Comparison of ENCODE assay signal across 21 cellular contexts in the genomic region with DNA sequence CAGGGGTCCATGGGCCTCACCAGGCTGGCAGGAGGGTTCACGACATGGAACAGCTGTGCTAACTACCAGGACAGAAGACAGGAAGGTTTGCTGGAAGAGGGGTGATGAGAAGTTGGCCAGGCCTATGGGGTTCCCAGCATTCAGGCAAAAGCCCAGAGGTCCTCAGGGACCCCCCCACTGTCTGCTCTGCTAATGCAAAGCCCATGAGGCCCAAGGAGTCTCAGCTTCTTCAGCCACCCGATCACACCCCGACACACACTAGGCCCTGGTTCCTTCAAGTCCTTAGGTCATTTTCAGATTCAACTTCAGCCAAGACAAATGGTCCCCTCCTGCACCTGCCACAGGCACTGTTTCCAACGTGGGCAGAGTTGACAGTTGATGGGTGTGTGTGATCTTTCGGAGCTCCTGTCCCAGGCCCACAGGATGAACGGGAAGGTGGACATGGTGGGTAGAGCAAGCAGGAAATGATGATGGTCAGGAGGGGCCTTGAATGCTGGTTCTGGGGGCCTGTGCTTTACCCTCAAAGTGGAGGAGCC. TPM values are rescaled to one million over a fixed set of nuclear protein-coding genes. Genes with fewer than 3 reads are reported as not detected.
"Had no signal": no experiment of that assay in that cellular context is flagged by ENCODE, and none has a peak within 500 bp of the region (broad histone marks: within the 10 kb centered on the region; RNA-seq: fewer than 3 reads in every experiment).

No MANE protein-coding gene starts in this region.

- H3K4me3 Mint-ChIP-seq: activated CD4-positive, alpha-beta T cell treated with anti-CD3 and anti-CD28 coated beads, Interleukin-2, amount 10 ng/mL, durations not matched to agents 7 days and 5 days; activated naive CD4-positive, alpha-beta T cell treated with anti-CD3 and anti-CD28 coated beads, Interleukin-2, amount 10 ng/mL, durations not matched to agents 7 days and 5 days; activated naive CD8-positive, alpha-beta T cell treated with anti-CD3 and anti-CD28 coated beads, Interleukin-2, amount 50 U/mL, for 24 hours; effector memory CD8-positive, alpha-beta T cell; stimulated activated naive CD8-positive, alpha-beta T cell treated with anti-CD3 and anti-CD28 coated beads, Interleukin-15, amount 100 ng/mL, for 72 hours; T-helper 1 cell treated with Interleukin-12 subunit alpha and Interleukin-12 subunit beta and Interleukin-4 antibody, amounts not matched to agents 30 μg/mL and 1 μg/mL, for 36 hours had no signal

- H2AFZ ChIP-seq: hepatocyte had no signal

- DNase-seq: activated CD4-positive, alpha-beta T cell treated with anti-CD3 and anti-CD28 coated beads, Interleukin-2, amount 10 ng/mL, durations not matched to agents 7 days and 5 days; activated CD8-positive, alpha-beta memory T cell treated with anti-CD3 and anti-CD28 coated beads for 24 hours; activated CD8-positive, alpha-beta memory T cell treated with anti-CD3 and anti-CD28 coated beads, Interleukin-2, amount 50 U/mL, for 48 hours; activated effector memory CD4-positive, alpha-beta T cell treated with Interleukin-2 at 50 U/mL for 16 hours; activated naive CD4-positive, alpha-beta T cell treated with anti-CD3 and anti-CD28 coated beads, Interleukin-2, amount 10 ng/mL, durations not matched to agents 7 days and 5 days; activated naive CD8-positive, alpha-beta T cell treated with anti-CD3 and anti-CD28 coated beads, Interleukin-2, amount 50 U/mL, for 24 hours; activated T-cell treated with anti-CD3 and anti-CD28 coated beads, Interleukin-2, amount 50 U/mL, for 48 hours; anterior cingulate cortex; brain microvascular endothelial cell; dermis blood vessel endothelial cell; effector memory CD8-positive, alpha-beta T cell; mammary epithelial cell; stimulated activated CD4-positive, alpha-beta T cell treated with anti-CD3 and anti-CD28 coated beads, Interleukin-15, amount 100 ng/mL, for 24 hours; stimulated activated CD4-positive, alpha-beta T cell treated with anti-CD3 and anti-CD28 coated beads, Interleukin-2, amount 100 ng/mL, for 48 hours; stimulated activated naive CD8-positive, alpha-beta T cell treated with anti-CD3 and anti-CD28 coated beads, Interleukin-15, amount 100 ng/mL, for 72 hours; trophoblast cell had no signal

- H3K27ac Mint-ChIP-seq: activated CD4-positive, alpha-beta T cell treated with anti-CD3 and anti-CD28 coated beads, Interleukin-2, amount 10 ng/mL, durations not matched to agents 7 days and 5 days; activated naive CD4-positive, alpha-beta T cell treated with anti-CD3 and anti-CD28 coated beads, Interleukin-2, amount 10 ng/mL, durations not matched to agents 7 days and 5 days; activated naive CD8-positive, alpha-beta T cell treated with anti-CD3 and anti-CD28 coated beads, Interleukin-2, amount 50 U/mL, for 24 hours; effector memory CD8-positive, alpha-beta T cell; T-helper 1 cell treated with Interleukin-12 subunit alpha and Interleukin-12 subunit beta and Interleukin-4 antibody, amounts not matched to agents 30 μg/mL and 1 μg/mL, for 36 hours had no signal

- H3K27me3 ChIP-seq: brain microvascular endothelial cell, hepatocyte had no signal

- H3K4me2 ChIP-seq: hepatocyte had no signal

- H3K27me3 Mint-ChIP-seq: activated CD4-positive, alpha-beta T cell treated with anti-CD3 and anti-CD28 coated beads, Interleukin-2, amount 10 ng/mL, durations not matched to agents 7 days and 5 days had no signal

- H3K4me3 ChIP-seq: hepatocyte, pancreas, skin epidermis had no signal

- H3K27ac ChIP-seq: brain microvascular endothelial cell, hepatocyte, pancreas had no signal

- H3K4me1 Mint-ChIP-seq: activated CD4-positive, alpha-beta T cell treated with anti-CD3 and anti-CD28 coated beads, Interleukin-2, amount 10 ng/mL, durations not matched to agents 7 days and 5 days; activated naive CD4-positive, alpha-beta T cell treated with anti-CD3 and anti-CD28 coated beads, Interleukin-2, amount 10 ng/mL, durations not matched to agents 7 days and 5 days; activated naive CD8-positive, alpha-beta T cell treated with anti-CD3 and anti-CD28 coated beads, Interleukin-2, amount 50 U/mL, for 24 hours; stimulated activated naive CD8-positive, alpha-beta T cell treated with anti-CD3 and anti-CD28 coated beads, Interleukin-15, amount 100 ng/mL, for 72 hours had no signal

- H3K36me3 Mint-ChIP-seq: activated naive CD4-positive, alpha-beta T cell treated with anti-CD3 and anti-CD28 coated beads, Interleukin-2, amount 10 ng/mL, durations not matched to agents 7 days and 5 days had no signal

- H3K9me3 Mint-ChIP-seq: activated CD4-positive, alpha-beta T cell treated with anti-CD3 and anti-CD28 coated beads, Interleukin-2, amount 10 ng/mL, durations not matched to agents 7 days and 5 days; activated naive CD4-positive, alpha-beta T cell treated with anti-CD3 and anti-CD28 coated beads, Interleukin-2, amount 10 ng/mL, durations not matched to agents 7 days and 5 days; activated naive CD8-positive, alpha-beta T cell treated with anti-CD3 and anti-CD28 coated beads, Interleukin-2, amount 50 U/mL, for 24 hours; effector memory CD8-positive, alpha-beta T cell; stimulated activated naive CD8-positive, alpha-beta T cell treated with anti-CD3 and anti-CD28 coated beads, Interleukin-15, amount 100 ng/mL, for 72 hours; T-helper 1 cell treated with Interleukin-12 subunit alpha and Interleukin-12 subunit beta and Interleukin-4 antibody, amounts not matched to agents 30 μg/mL and 1 μg/mL, for 36 hours had no signal

- H3K4me1 ChIP-seq: pancreas had no signal

- H3K9me3 ChIP-seq: pancreas had no signal

- H3K36me3 ChIP-seq: brain microvascular endothelial cell, pancreas had no signal

- ATAC-seq: activated CD4-positive, CD25-positive, alpha-beta regulatory T cell treated with anti-CD3 and anti-CD28 coated beads, Interleukin-2, amount 50 U/mL, for 24 hours; activated naive CD8-positive, alpha-beta T cell treated with anti-CD3 and anti-CD28 coated beads, Interleukin-2, amount 50 U/mL, for 24 hours; effector memory CD8-positive, alpha-beta T cell; pancreas; stimulated activated naive CD8-positive, alpha-beta T cell treated with anti-CD3 and anti-CD28 coated beads, Interleukin-15, amount 100 ng/mL, for 72 hours had no signal

RNA-seq across cellular contexts. Expression of gene ADAMTS2, which starts 20.4 kb away (rescaled TPM):
- total RNA-seq: activated CD4-positive, alpha-beta T cell treated with anti-CD3 and anti-CD28 coated beads, Interleukin-2, amount 10 ng/mL, durations not matched to agents 7 days and 5 days had no signal
